12 cellular contexts compared by ENCODE assay signal in genomic region chr16:84360170-84360569, GRCh38. TPM values are rescaled to one million over a fixed set of nuclear protein-coding genes. Genes with fewer than 3 reads are reported as not detected.
DNase-seq lines count a peak whose midpoint lies in the region; ATAC-seq and TF ChIP-seq lines count a peak whose summit lies in the region.
"Had no signal": no experiment of that assay in that cellular context is flagged by ENCODE, and none has a peak within 500 bp of the region (broad histone marks: within the 10 kb centered on the region; RNA-seq: fewer than 3 reads in every experiment).

No MANE protein-coding gene starts in this region.

- BruUV-seq in PC-9 (replicated peaks; lab: Mats Ljungman, UMichigan): no TSS peak

- no peak overlapping the region for H2AFZ ChIP-seq in PC-9

- H3K4me3 ChIP-seq in CD4-positive, alpha-beta memory T cell (ENCODE audit: low read length in 2 of 2): no peak overlapping the region
- no peak overlapping the region for H3K4me3 ChIP-seq in PC-9
- H3K4me3 ChIP-seq in neutrophil (ENCODE audit: low read depth in 1 of 2, low read length in 1 of 2): no peak overlapping the region

- peaks cover 4 to 5% of the 10 kb centered on the region in 2 donors for H3K27me3 Mint-ChIP-seq in CD4-positive, alpha-beta memory T cell

- 0 out of 2 replicates have a peak overlapping the region, but pooled peaks have one; percentile 1 for H3K4me2 ChIP-seq in PC-9

- no peaks in the 10 kb centered on the region for H3K79me2 ChIP-seq in PC-9 (ENCODE audit: low read depth)

- H3K4me1 ChIP-seq in CD4-positive, alpha-beta memory T cell (ENCODE audit: insufficient read depth, low read length): peaks cover 11% of the 10 kb centered on the region
- H3K4me1 ChIP-seq in PC-9 (replicated peaks; ENCODE audit: insufficient read depth) (peaks cover 53% of the 10 kb centered on the region), neutrophil (ENCODE audit: control insufficient read depth in 1 of 2, insufficient read depth in 1 of 2, low read depth in 1 of 2, low read length in 1 of 2) (peaks cover 57 to 86% of the 10 kb centered on the region in 2 experiments)

- CTCF ChIA-PET in CD4-positive, alpha-beta memory T cell (lab: Charles Lee; ENCODE audit: partially characterized antibody): no interaction called here
- CTCF ChIA-PET in PC-9 (lab: Charles Lee) (no interaction called here), GM10248 (lab: Yijun Ruan, JAX) (no interaction called here)

- intact Hi-C loops in CD4-positive, alpha-beta memory T cell (cut with micrococcal nuclease): no loop called here
- intact Hi-C loops in PC-9 (cut with micrococcal nuclease; ENCODE audit: unreplicated experiment): no loop called here

- H3K27ac ChIP-seq in CD4-positive, alpha-beta memory T cell (ENCODE audit: low read depth, low read length): no peak overlapping the region
- H3K27ac ChIP-seq in PC-9 (no peak overlapping the region), neutrophil (peak overlapping the region; percentile 48)

- H3F3A ChIP-seq in PC-9 (ENCODE audit: insufficient read depth, low read depth): peaks cover 27% of the 10 kb centered on the region

- no peaks in the 10 kb centered on the region for H3K36me3 ChIP-seq in CD4-positive, alpha-beta memory T cell (ENCODE audit: insufficient read depth, low read length)
- H3K36me3 ChIP-seq in PC-9 (ENCODE audit: low read depth) (no peaks in the 10 kb centered on the region), neutrophil (no peaks in the 10 kb centered on the region)

- no peaks in the 10 kb centered on the region for H3K9me3 Mint-ChIP-seq in CD4-positive, alpha-beta memory T cell

- no peaks in the 10 kb centered on the region for H3K9me2 ChIP-seq in PC-9 (ENCODE audit: insufficient read depth)

- no peaks in the 10 kb centered on the region for H4K20me1 ChIP-seq in PC-9 (ENCODE audit: insufficient read depth)

- H3K4me1 Mint-ChIP-seq in CD4-positive, alpha-beta memory T cell: peaks cover 8 to 31% (median 15%) of the 10 kb centered on the region in 4 donors

- H3K27me3 ChIP-seq in CD4-positive, alpha-beta memory T cell (ENCODE audit: insufficient read depth, low read length): no peaks in the 10 kb centered on the region
- H3K27me3 ChIP-seq in PC-9 (ENCODE audit: insufficient read depth, low read depth) (no peaks in the 10 kb centered on the region), neutrophil (no peaks in the 10 kb centered on the region)

- TF ChIP-seq CTCF in PC-9 (conservative IDR thresholded peaks at IDR 0.05) (no peak), neutrophil (IDR thresholded peaks at IDR 0.05) (no peak), GM10248 (IDR thresholded peaks at IDR 0.05; ENCODE audit: control extremely low read depth, extremely low read depth, low read depth, missing control alignments) (no peak)

- POLR2A ChIA-PET in CD4-positive, alpha-beta memory T cell (lab: Charles Lee; ENCODE audit: partially characterized antibody): no interaction called here
- POLR2A ChIA-PET in PC-9 (lab: Charles Lee; ENCODE audit: unreplicated experiment): no interaction called here
- POLR2A ChIA-PET in GM10248 (lab: Yijun Ruan, JAX): no interaction called here

- H3K9me3 ChIP-seq in CD4-positive, alpha-beta memory T cell (ENCODE audit: control insufficient read depth in 1 of 2, low read length in 2 of 2): no peaks in the 10 kb centered on the region
- no peaks in the 10 kb centered on the region for H3K9me3 ChIP-seq in PC-9 (ENCODE audit: insufficient read depth, low read depth)
- H3K9me3 ChIP-seq in neutrophil: no peaks in the 10 kb centered on the region

- peak overlapping the region in 2 of 8 donors; percentile 3 to 54 for H3K4me3 Mint-ChIP-seq in CD4-positive, alpha-beta memory T cell

- no peaks in the 10 kb centered on the region for H3K36me3 Mint-ChIP-seq in CD4-positive, alpha-beta memory T cell

- H3K27ac Mint-ChIP-seq in CD4-positive, alpha-beta memory T cell: peak overlapping the region in 5 of 7 donors; percentile 58 to 88 (median 78)

- ATAC-seq in GM19467 (IDR thresholded peaks at IDR 0.05; ENCODE audit: unreplicated experiment): no peak
- no peak for ATAC-seq in GM18907 (IDR thresholded peaks at IDR 0.05; ENCODE audit: unreplicated experiment)
- no peak for ATAC-seq in GM18517 (IDR thresholded peaks at IDR 0.05; ENCODE audit: unreplicated experiment)
- ATAC-seq: left colon had no signal

- peak; percentile 6 to 73 (median 40) for DNase-seq in CD4-positive, alpha-beta memory T cell
- peak in 1 of 2 experiments; percentile 23 for DNase-seq in PC-9
- peak; percentile 3 for DNase-seq in activated T-helper 1 cell treated with Interleukin-2 at 50 U/mL for 16 hours (ENCODE audit: low read depth)
- no peak for DNase-seq in GM10248 (ENCODE audit: extremely low spot score)
- DNase-seq: C1 segment of cervical spinal cord had no signal

RNA-seq across cellular contexts. Expression of gene ATP2C2, which starts 8.2 kb away (rescaled TPM):
- not detected for total RNA-seq in CD4-positive, alpha-beta memory T cell
- not detected for polyA plus RNA-seq in CD4-positive, alpha-beta memory T cell
- total RNA-seq in PC-9 (2021): 11.9 and 17.2 TPM in 2 replicates
- total RNA-seq: cardiac septum, pulmonary artery endothelial cell had no signal

Comparison
In these comparisons a context has a peak if more than half of its experiments do, and no peak if none do; other contexts are left out.
1. RNA of gene ATP2C2, which starts 8.2 kb away (total RNA-seq): 11.9 to 17.2 TPM in PC-9; not detected in CD4-positive, alpha-beta memory T cell; every median in the first group is over 10 times any median in the second.